In the genomic region with DNA sequence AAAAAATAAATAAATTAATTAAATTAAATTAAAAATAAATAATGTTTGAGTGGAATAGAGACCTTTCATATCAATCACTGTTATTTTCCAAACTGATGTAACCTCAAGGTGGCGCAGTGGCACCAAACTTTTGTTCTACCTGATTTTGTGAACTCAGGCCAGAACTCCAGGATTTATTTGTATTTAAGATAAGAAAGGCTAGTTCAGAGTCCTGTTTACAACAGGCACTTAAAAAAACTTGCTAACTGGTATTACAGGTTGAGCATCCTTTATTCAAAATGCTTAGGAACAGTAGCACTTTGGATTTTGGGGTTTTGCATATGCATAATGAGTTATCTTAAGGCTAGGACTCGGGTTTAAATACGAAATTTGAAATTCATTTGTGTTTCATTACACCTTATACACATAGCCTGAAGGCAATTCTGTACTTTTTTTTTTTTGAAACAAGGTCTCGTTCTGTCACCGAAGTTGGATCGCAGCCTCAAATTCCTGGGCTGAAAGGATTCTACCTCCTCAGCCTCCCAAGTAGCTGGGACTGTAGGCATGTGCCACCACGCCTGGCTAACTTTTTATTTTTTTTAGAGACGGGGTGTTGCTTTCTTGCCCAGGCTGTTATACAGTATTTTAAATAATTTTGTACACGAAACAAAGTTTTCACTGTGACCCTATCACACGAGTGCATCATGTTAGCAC, we compare ENCODE assay signal across 8 cellular contexts. TPM values are rescaled to one million over a fixed set of nuclear protein-coding genes. Genes with fewer than 3 reads are reported as not detected.
A peak's percentile ranks its signal among the peaks of the same experiment; 100 is the strongest.
DNase-seq lines count a peak whose midpoint lies in the region; ATAC-seq, FAIRE-seq and TF ChIP-seq lines count a peak whose summit lies in the region.

No MANE protein-coding gene starts in this region.

- H3K27me3 Mint-ChIP-seq in T-helper 2 cell treated with Interferon-gamma antibody and Interleukin-4, amounts not matched to agents 5 μg/mL and 100 μg/mL, for 36 hours (ENCODE audit: low read depth) = no peaks in the 10 kb centered on the region
- no peaks in the 10 kb centered on the region for H3K27me3 Mint-ChIP-seq in nephron progenitor cell (ENCODE audit: low read depth, poor library complexity)

- peak; percentile 48 for TF ChIP-seq CTCF in DND-41 (IDR thresholded peaks at IDR 0.05; ENCODE audit: borderline replicate concordance, extremely low read depth, low read length, poor library complexity, severe bottlenecking)
- TF ChIP-seq CTCF in brain microvascular endothelial cell (IDR thresholded peaks at IDR 0.05; ENCODE audit: low read depth, low read length, missing control alignments) = peak; percentile 47
- no peak for TF ChIP-seq CTCF in nephron progenitor cell (IDR thresholded peaks at IDR 0.05)

- no peak overlapping the region for H4K8ac ChIP-seq in mesenchymal stem cell (ENCODE audit: low read length)

- FAIRE-seq in RCC 7860 (lab: Jason Lieb, UNC) = no peak

- no peak overlapping the region for H2BK5ac ChIP-seq in mesenchymal stem cell (ENCODE audit: low read depth, low read length, poor library complexity, severe bottlenecking)

- DNase-seq in DND-41 (no peak), brain microvascular endothelial cell (no peak), mesenchymal stem cell (peak; percentile 21), RCC 7860 (ENCODE audit: low spot score) (no peak), nephron progenitor cell (no peak)
- DNase-seq in T-helper 2 cell treated with Interferon-gamma antibody and Interleukin-4, amounts not matched to agents 5 μg/mL and 100 μg/mL, for 36 hours (ENCODE audit: low spot score) = no peak

- H3K36me3 Mint-ChIP-seq in T-helper 2 cell treated with Interferon-gamma antibody and Interleukin-4, amounts not matched to agents 5 μg/mL and 100 μg/mL, for 36 hours (ENCODE audit: low read depth) = peaks cover 20% of the 10 kb centered on the region
- peaks cover 73% of the 10 kb centered on the region for H3K36me3 Mint-ChIP-seq in nephron progenitor cell (ENCODE audit: low read depth)

- no peak overlapping the region for H2BK12ac ChIP-seq in mesenchymal stem cell (ENCODE audit: low read length in 2 of 2)

- peaks cover 82% of the 10 kb centered on the region for H4K20me1 ChIP-seq in DND-41 (ENCODE audit: insufficient read depth, low read length)

- no peak overlapping the region for H3K9ac ChIP-seq in DND-41 (ENCODE audit: low read depth, low read length)
- no peak overlapping the region for H3K9ac ChIP-seq in mesenchymal stem cell (ENCODE audit: low read length)

- H3K4me1 ChIP-seq in DND-41 (ENCODE audit: insufficient read depth, low read length) = no peaks in the 10 kb centered on the region
- peaks cover 3% of the 10 kb centered on the region for H3K4me1 ChIP-seq in mesenchymal stem cell (ENCODE audit: control insufficient read depth, insufficient read depth, low read depth, low read length)

- H3K18ac ChIP-seq in mesenchymal stem cell (ENCODE audit: low read depth in 1 of 2, low read length in 2 of 2) = no peak overlapping the region

- H3K23ac ChIP-seq in mesenchymal stem cell (ENCODE audit: low read length in 2 of 2) = no peak overlapping the region

- no peak for TF ChIP-seq EP300 in Ishikawa (IDR thresholded peaks at IDR 0.05; ENCODE audit: borderline replicate concordance)

- no peak overlapping the region for H2BK15ac ChIP-seq in mesenchymal stem cell (ENCODE audit: low read depth, poor library complexity, severe bottlenecking)

- H3K14ac ChIP-seq in mesenchymal stem cell (ENCODE audit: low read length in 2 of 2) = no peak overlapping the region

- H2AFZ ChIP-seq in DND-41 (ENCODE audit: low read depth, low read length) (no peak overlapping the region), mesenchymal stem cell (ENCODE audit: low read depth, low read length) (no peak overlapping the region)

- no peaks in the 10 kb centered on the region for H3K9me3 Mint-ChIP-seq in T-helper 2 cell treated with Interferon-gamma antibody and Interleukin-4, amounts not matched to agents 5 μg/mL and 100 μg/mL, for 36 hours
- H3K9me3 Mint-ChIP-seq in nephron progenitor cell = no peaks in the 10 kb centered on the region

- no peak overlapping the region for H2AK5ac ChIP-seq in mesenchymal stem cell (ENCODE audit: low read length, severe bottlenecking)

- no peak overlapping the region for H3K4me3 Mint-ChIP-seq in T-helper 2 cell treated with Interferon-gamma antibody and Interleukin-4, amounts not matched to agents 5 μg/mL and 100 μg/mL, for 36 hours
- H3K4me3 Mint-ChIP-seq in nephron progenitor cell = no peak overlapping the region

- H3K27me3 ChIP-seq in DND-41 (ENCODE audit: insufficient read depth, low read length, poor library complexity) = no peaks in the 10 kb centered on the region
- H3K27me3 ChIP-seq in brain microvascular endothelial cell (replicated peaks) = no peaks in the 10 kb centered on the region
- H3K27me3 ChIP-seq in mesenchymal stem cell (ENCODE audit: control insufficient read depth in 1 of 2, insufficient read depth in 1 of 2, low read length in 2 of 2) = no peaks in the 10 kb centered on the region

- H3K27ac ChIP-seq in DND-41 (ENCODE audit: low read length) (no peak overlapping the region), brain microvascular endothelial cell (no peak overlapping the region), mesenchymal stem cell (ENCODE audit: low read length, poor library complexity, severe bottlenecking) (no peak overlapping the region)

- H3K4me3 ChIP-seq in DND-41 (ENCODE audit: low read depth in 1 of 2, low read length in 2 of 2) = no peak overlapping the region
- no peak overlapping the region for H3K4me3 ChIP-seq in brain microvascular endothelial cell (ENCODE audit: low read depth, low read length)
- no peak overlapping the region for H3K4me3 ChIP-seq in mesenchymal stem cell (ENCODE audit: insufficient read depth in 1 of 2, low read depth in 1 of 2, low read length in 2 of 2)

- H3K4ac ChIP-seq in mesenchymal stem cell (ENCODE audit: low read depth in 1 of 2, low read length in 2 of 2) = no peak overlapping the region

- H3K79me2 ChIP-seq in DND-41 (ENCODE audit: insufficient read depth, low read length) = peaks cover 92% of the 10 kb centered on the region

- no peak overlapping the region for H3K4me2 ChIP-seq in DND-41 (ENCODE audit: insufficient read depth, low read length)
- H3K4me2 ChIP-seq in mesenchymal stem cell (ENCODE audit: low read length, poor library complexity, severe bottlenecking) = no peak overlapping the region

- H3K79me1 ChIP-seq in mesenchymal stem cell (replicated peaks; ENCODE audit: low read length, poor library complexity, severe bottlenecking) = peaks cover 11% of the 10 kb centered on the region

- peaks cover 22% of the 10 kb centered on the region for H3K4me1 Mint-ChIP-seq in T-helper 2 cell treated with Interferon-gamma antibody and Interleukin-4, amounts not matched to agents 5 μg/mL and 100 μg/mL, for 36 hours (ENCODE audit: low read depth)
- no peaks in the 10 kb centered on the region for H3K4me1 Mint-ChIP-seq in nephron progenitor cell

- 94% methylated on average over 9 of the region's 10 CpGs for WGBS in mesenchymal stem cell

- no peaks in the 10 kb centered on the region for H3K9me3 ChIP-seq in DND-41 (ENCODE audit: insufficient read depth, low read length, severe bottlenecking)
- no peaks in the 10 kb centered on the region for H3K9me3 ChIP-seq in mesenchymal stem cell (ENCODE audit: control insufficient read depth, low read length)

- ATAC-seq in DND-41 (ENCODE audit: insufficient read depth, low read depth) (no peak), HG02981 (IDR thresholded peaks at IDR 0.05; ENCODE audit: unreplicated experiment) (no peak)

- TF ChIP-seq RAD21 in Ishikawa (IDR thresholded peaks at IDR 0.05; ENCODE audit: low read depth) = peak; percentile 42

- in situ Hi-C loops in brain microvascular endothelial cell (cut with HindIII; ENCODE audit: low pct_ligation_motif_present, low sequenced_read_pairs) = no loop called here

- H2BK120ac ChIP-seq in mesenchymal stem cell (ENCODE audit: low read depth, low read length) = no peak overlapping the region

- no peak overlapping the region for H3K27ac Mint-ChIP-seq in T-helper 2 cell treated with Interferon-gamma antibody and Interleukin-4, amounts not matched to agents 5 μg/mL and 100 μg/mL, for 36 hours
- no peak overlapping the region for H3K27ac Mint-ChIP-seq in nephron progenitor cell

- H3K36me3 ChIP-seq in DND-41 (ENCODE audit: insufficient read depth, low read length) (peaks cover 79% of the 10 kb centered on the region), brain microvascular endothelial cell (replicated peaks) (no peaks in the 10 kb centered on the region), mesenchymal stem cell (ENCODE audit: control insufficient read depth in 1 of 2, insufficient read depth in 2 of 2, low read depth in 1 of 2, low read length in 2 of 2) (peaks cover 4 to 34% of the 10 kb centered on the region in 2 experiments)

- no peak overlapping the region for H4K91ac ChIP-seq in mesenchymal stem cell (ENCODE audit: low read length)

TF ChIP-seq in Ishikawa, 13 proteins besides CTCF, POLR2A, EP300 and RAD21:
- TF ChIP-seq, protein P1, sequence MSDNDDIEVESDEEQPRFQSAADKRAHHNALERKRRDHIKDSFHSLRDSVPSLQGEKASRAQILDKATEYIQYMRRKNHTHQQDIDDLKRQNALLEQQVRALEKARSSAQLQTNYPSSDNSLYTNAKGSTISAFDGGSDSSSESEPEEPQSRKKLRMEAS (IDR thresholded peaks at IDR 0.05) = no peak
- TF ChIP-seq ZBTB7A (IDR thresholded peaks at IDR 0.05; ENCODE audit: low read depth) (no peak), EGR1 (IDR thresholded peaks at IDR 0.05) (no peak), CEBPB (IDR thresholded peaks at IDR 0.05) (no peak), TCF12 (IDR thresholded peaks at IDR 0.05; ENCODE audit: low read depth) (no peak), NFIC (IDR thresholded peaks at IDR 0.05) (no peak), TAF1 (IDR thresholded peaks at IDR 0.05; ENCODE audit: low read depth) (no peak)

RNA-seq across cellular contexts. Expression of a gene that starts 32.4 kb away (rescaled TPM):
- 111 TPM for polyA plus RNA-seq in mesenchymal stem cell (2013, experiment 1 of 2)
- polyA plus RNA-seq in mesenchymal stem cell (2013, experiment 2 of 2) = 112 TPM

RNA-seq across cellular contexts. Expression of a gene that starts 34.9 kb away (rescaled TPM):
- polyA plus RNA-seq in mesenchymal stem cell (2013, experiment 1 of 2) = 16.0 TPM
- 16.1 TPM for polyA plus RNA-seq in mesenchymal stem cell (2013, experiment 2 of 2)

RNA-seq across cellular contexts. Expression of a gene that starts 51.7 kb away (rescaled TPM):
- polyA plus RNA-seq in mesenchymal stem cell (2013, experiment 1 of 2) = not detected
- not detected for polyA plus RNA-seq in mesenchymal stem cell (2013, experiment 2 of 2)
